Comparison of ENCODE assay signal across 8 cellular contexts in the genomic region with DNA sequence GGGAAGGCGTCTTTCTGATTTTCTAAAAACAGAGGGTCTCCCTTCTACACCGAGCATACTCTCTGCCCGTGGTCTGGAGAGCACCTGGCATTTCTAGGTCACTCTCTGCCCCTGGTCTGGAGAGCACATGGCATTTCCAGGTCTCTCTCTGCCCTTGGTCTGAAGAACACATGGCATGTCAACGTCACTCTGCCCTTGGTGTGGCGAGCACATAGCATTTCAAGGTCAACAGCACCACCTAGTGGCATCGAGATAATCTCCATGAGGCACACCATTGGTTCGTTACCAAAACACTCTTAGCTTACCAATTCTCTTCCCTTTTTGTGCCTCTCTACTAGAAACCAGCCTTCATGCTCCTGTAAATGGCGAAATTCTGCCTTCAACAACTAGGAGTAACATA.
DNase-seq lines count a peak whose midpoint lies in the region; ATAC-seq, FAIRE-seq and TF ChIP-seq lines count a peak whose summit lies in the region.

No MANE protein-coding gene starts in this region.

- TF ChIP-seq POLR2A in erythroblast (IDR thresholded peaks at IDR 0.05; ENCODE audit: low read length): no peak

- ATAC-seq in GM18498 (IDR thresholded peaks at IDR 0.05; ENCODE audit: unreplicated experiment) (peak; percentile 56), HG03439 (IDR thresholded peaks at IDR 0.05; ENCODE audit: unreplicated experiment) (peak; percentile 88), HG02973 (IDR thresholded peaks at IDR 0.05; ENCODE audit: unreplicated experiment) (no peak)

- peak; percentile 45 for DNase-seq in AG20443 (ENCODE audit: low spot score)
- peak; percentile 20 for DNase-seq in RCC 7860 (ENCODE audit: low spot score)
- DNase-seq in erythroblast (lab: John Stamatoyannopoulos, UW): peak; percentile 41 to 57
- DNase-seq in pons (ENCODE audit: low spot score): peak; percentile 55
- DNase-seq in NCI-H345 treated with DMSO at 0.1 percent for 48 hours (lab: John Stamatoyannopoulos, UW; ENCODE audit: unreplicated experiment): no peak

- FAIRE-seq in RCC 7860 (lab: Jason Lieb, UNC): no peak
